13 cellular contexts compared by ENCODE assay signal in genomic region chr1:51733793-51734522, GRCh38.
DNase-seq lines count a peak whose midpoint lies in the region; ATAC-seq and TF ChIP-seq lines count a peak whose summit lies in the region.
"Had no signal": no experiment of that assay in that cellular context is flagged by ENCODE, and none has a peak within 500 bp of the region (broad histone marks: within the 10 kb centered on the region; RNA-seq: fewer than 3 reads in every experiment).

No MANE protein-coding gene starts in this region.

- ATAC-seq in GM21423 (IDR thresholded peaks at IDR 0.05; ENCODE audit: unreplicated experiment) = no peak

- 64% methylated on average over 7 of the region's 7 CpGs for WGBS in esophagus muscularis mucosa

- peak overlapping the region in 3 of 4 donors; percentile 3 to 42 (median 40) for H3K27ac ChIP-seq in esophagus muscularis mucosa (replicated peaks in 1 of 4)
- H3K27ac ChIP-seq: WERI-Rb-1 had no signal

- H3K4me3 ChIP-seq in esophagus muscularis mucosa = no peak overlapping the region

- no peaks in the 10 kb centered on the region for H3K36me3 ChIP-seq in esophagus muscularis mucosa
- H3K36me3 ChIP-seq: WERI-Rb-1 had no signal

- no peaks in the 10 kb centered on the region for H3K27me3 ChIP-seq in esophagus muscularis mucosa

- TF ChIP-seq EP300 in esophagus muscularis mucosa (IDR thresholded peaks at IDR 0.05) = no peak

- H3K9me3 ChIP-seq in esophagus muscularis mucosa = no peaks in the 10 kb centered on the region

- TF ChIP-seq CTCF in esophagus muscularis mucosa (IDR thresholded peaks at IDR 0.05) (no peak), GM10266 (IDR thresholded peaks at IDR 0.05; ENCODE audit: control insufficient read depth, insufficient read depth, low read depth, missing control alignments) (no peak)

- intact Hi-C loops in esophagus muscularis mucosa (cut with DNase I) = no loop called here
- intact Hi-C loops in head of caudate nucleus (cut with DNase I) = loop anchor here (10.0 kb wide), 1 partner anchor 109 kb away; no protein-coding TSS in a partner anchor

- peaks cover 64 to 87% (median 85%) of the 10 kb centered on the region in 4 donors for H3K4me1 ChIP-seq in esophagus muscularis mucosa

- TF ChIP-seq POLR2A in esophagus muscularis mucosa (IDR thresholded peaks at IDR 0.05; ENCODE audit: low read depth) = no peak

- peak; percentile 33 for DNase-seq in COR-L47 (lab: John Stamatoyannopoulos, UW)
- DNase-seq in NCI-H146 treated with DMSO at 0.1 percent for 48 hours (lab: John Stamatoyannopoulos, UW; ENCODE audit: unreplicated experiment) = peak; percentile 88
- DNase-seq in esophagus muscularis mucosa (ENCODE audit: extremely low spot score) = no peak
- DNase-seq in renal cortical epithelial cell (ENCODE audit: low read depth) = peak; percentile 46
- no peak for DNase-seq in effector CD8-positive, alpha-beta T cell (lab: John Stamatoyannopoulos, UW)
- no peak for DNase-seq in head of caudate nucleus
- DNase-seq in GM10266 (ENCODE audit: extremely low spot score) = no peak
- DNase-seq: activated naive CD4-positive, alpha-beta T cell treated with anti-CD3 and anti-CD28 coated beads, Interleukin-2, amount 50 U/mL, for 16 hours; AML-193; cortex of kidney; mammary epithelial cell; WERI-Rb-1 had no signal

Comparison
In these comparisons a context has a peak if more than half of its experiments do, and no peak if none do; other contexts are left out.
1. DNase-seq: peak in COR-L47 (single experiment), NCI-H146 treated with DMSO at 0.1 percent for 48 hours (single experiment) and renal cortical epithelial cell (single experiment); none in esophagus muscularis mucosa (single experiment), effector CD8-positive, alpha-beta T cell (single experiment), head of caudate nucleus (0 of 42) and GM10266 (single experiment).